Comparison of ENCODE assay signal across 15 cellular contexts in genomic region chr3:188292827-188293226, GRCh38.
"Had no signal": no experiment of that assay in that cellular context is flagged by ENCODE, and none has a peak within 500 bp of the region (broad histone marks: within the 10 kb centered on the region; RNA-seq: fewer than 3 reads in every experiment).

No MANE protein-coding gene starts in this region.

- H3K9me3 ChIP-seq: spleen, uterus had no signal

- H3K4me3 Mint-ChIP-seq: activated CD4-positive, alpha-beta T cell treated with anti-CD3 and anti-CD28 coated beads, Interleukin-2, amount 10 ng/mL, durations not matched to agents 24 days and 14 days; endodermal cell had no signal

- H3K27me3 ChIP-seq: spleen, uterus had no signal

- H3K36me3 ChIP-seq: uterus had no signal

- H3K9me3 Mint-ChIP-seq: endodermal cell; naive thymus-derived CD8-positive, alpha-beta T cell had no signal

- H3K27me3 Mint-ChIP-seq: activated CD4-positive, alpha-beta T cell treated with anti-CD3 and anti-CD28 coated beads, Interleukin-2, amount 10 ng/mL, durations not matched to agents 24 days and 14 days; naive thymus-derived CD8-positive, alpha-beta T cell had no signal

- H3K27ac Mint-ChIP-seq: activated CD4-positive, alpha-beta T cell treated with anti-CD3 and anti-CD28 coated beads, Interleukin-2, amount 10 ng/mL, durations not matched to agents 24 days and 14 days; endodermal cell had no signal

- ATAC-seq: naive thymus-derived CD8-positive, alpha-beta T cell; sciatic nerve had no signal

- DNase-seq: activated CD4-positive, alpha-beta T cell treated with anti-CD3 and anti-CD28 coated beads, Interleukin-2, amount 10 ng/mL, durations not matched to agents 24 days and 14 days; activated CD4-positive, CD25-positive, alpha-beta regulatory T cell; activated CD8-positive, alpha-beta memory T cell treated with anti-CD3 and anti-CD28 coated beads, Interleukin-2, amount 50 U/mL, for 4 hours; activated CD8-positive, alpha-beta T cell treated with anti-CD3 and anti-CD28 coated beads, Interleukin-2, amount 10 ng/mL, durations not matched to agents 7 days and 5 days; activated naive CD4-positive, alpha-beta T cell treated with Interleukin-2 at 50 U/mL for 16 hours; aorta; dermis blood vessel endothelial cell; endodermal cell; erythroblast; mammary epithelial cell; naive thymus-derived CD8-positive, alpha-beta T cell; spleen; T-helper 2 cell; uterus had no signal

- H3K4me3 ChIP-seq: spleen, uterus had no signal
